In the genomic region with DNA sequence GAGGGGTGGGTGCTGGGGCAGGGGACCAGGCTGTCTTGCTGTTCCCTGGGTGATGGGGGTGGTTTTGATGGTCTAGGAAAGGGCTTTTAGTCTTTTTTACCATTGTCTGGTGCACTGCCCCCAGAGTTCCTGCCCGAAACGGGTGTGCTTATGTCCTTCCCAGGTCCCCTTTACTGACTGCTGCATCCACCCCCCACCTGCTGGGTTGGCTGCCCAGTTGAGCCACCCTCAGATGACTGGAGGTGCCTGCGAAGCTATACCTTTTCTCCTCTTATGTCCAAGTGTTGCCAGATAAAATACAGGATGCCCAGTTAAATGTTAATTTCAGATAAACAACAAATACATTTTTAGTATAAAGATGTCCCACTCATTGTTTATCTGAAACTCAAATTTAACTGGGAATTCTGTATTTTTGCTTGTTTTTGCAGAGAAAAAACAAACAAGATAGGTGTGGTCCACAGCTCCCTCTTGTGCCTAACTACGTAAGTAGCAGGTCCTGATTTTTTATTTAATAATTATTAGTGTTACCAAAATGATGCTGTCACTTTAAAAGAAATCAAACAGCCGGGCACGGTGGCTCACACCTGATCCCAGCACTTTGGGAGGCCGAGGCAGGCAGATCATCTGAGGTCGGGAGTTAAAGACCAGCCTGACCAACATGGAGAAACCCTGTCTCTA, we compare ENCODE assay signal across 8 cellular contexts. TPM values are rescaled to one million over a fixed set of nuclear protein-coding genes. Genes with fewer than 3 reads are reported as not detected.
A peak's percentile ranks its signal among the peaks of the same experiment; 100 is the strongest.
DNase-seq lines count a peak whose midpoint lies in the region.

No MANE protein-coding gene starts in this region.

- DNase-seq in NCI-H2171 treated with DMSO at 0.1 percent for 48 hours (lab: John Stamatoyannopoulos, UW) = peak; percentile 16
- no peak for DNase-seq in NCI-H2171 (lab: John Stamatoyannopoulos, UW)
- no peak for DNase-seq in SK-N-MC (ENCODE audit: low read depth, low spot score)
- peak; percentile 20 for DNase-seq in germinal center (ENCODE audit: low spot score)
- no peak for DNase-seq in NCI-H345 treated with DMSO at 0.1 percent for 48 hours (lab: John Stamatoyannopoulos, UW; ENCODE audit: unreplicated experiment)
- no peak for DNase-seq in GDM1 (lab: John Stamatoyannopoulos, UW)
- DNase-seq in stimulated activated CD4-positive, alpha-beta T cell treated with anti-CD3 and anti-CD28 coated beads, Interleukin-15, amount 100 ng/mL, for 24 hours = no peak

- no peaks in the 10 kb centered on the region for H3K36me3 ChIP-seq in SK-N-MC (ENCODE audit: insufficient read depth, low read length)

- no peak overlapping the region for H3K4me3 ChIP-seq in SK-N-MC

- H3K9ac ChIP-seq in SK-N-MC (ENCODE audit: insufficient read length) = no peak overlapping the region

- no peaks in the 10 kb centered on the region for H3K9me3 ChIP-seq in SK-N-MC (ENCODE audit: low read depth, low read length)

- H3K27ac ChIP-seq in SK-N-MC = peak overlapping the region; percentile 25; the same call in 1 of the 2 replicates
- H3K27ac ChIP-seq in temporal lobe (ENCODE audit: low read depth, low read length) = peak overlapping the region; percentile 31

RNA-seq across cellular contexts. Expression of a gene that starts 6.1 kb away (rescaled TPM):
- 13.3 TPM for total RNA-seq in temporal lobe

RNA-seq across cellular contexts. Expression of a gene that starts 6.3 kb away (rescaled TPM):
- total RNA-seq in temporal lobe = 9.3 TPM

RNA-seq across cellular contexts. Expression of a gene that starts 32.7 kb away (rescaled TPM):
- 20.4 TPM for total RNA-seq in temporal lobe

Comparison
In these comparisons a context has a peak if more than half of its experiments do, and no peak if none do; other contexts are left out.
1. DNase-seq: peak in NCI-H2171 treated with DMSO at 0.1 percent for 48 hours (single experiment) and germinal center (single experiment); none in NCI-H2171 (single experiment), SK-N-MC (single experiment), NCI-H345 treated with DMSO at 0.1 percent for 48 hours (single experiment), GDM1 (single experiment) and stimulated activated CD4-positive, alpha-beta T cell treated with anti-CD3 and anti-CD28 coated beads, Interleukin-15, amount 100 ng/mL, for 24 hours (single experiment).